8 cellular contexts compared by ENCODE assay signal in the genomic region with DNA sequence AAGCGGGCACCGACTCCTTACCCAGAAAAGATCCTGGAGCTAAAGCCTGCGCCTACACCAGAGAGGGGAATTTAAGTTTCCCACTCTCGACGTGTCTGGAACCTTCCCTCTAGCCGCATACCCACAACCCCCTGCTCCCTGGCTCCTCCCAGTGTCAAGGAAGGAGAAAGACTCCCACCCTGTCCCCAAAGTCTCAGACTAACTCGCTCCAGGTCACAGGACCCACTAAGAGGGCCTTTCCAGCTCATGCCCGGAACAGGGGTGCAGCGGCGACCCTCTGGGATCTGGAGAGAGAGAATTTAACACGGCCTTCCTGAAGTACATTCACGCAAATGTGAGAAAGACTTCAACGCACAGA. TPM values are rescaled to one million over a fixed set of nuclear protein-coding genes. Genes with fewer than 3 reads are reported as not detected.
DNase-seq lines count a peak whose midpoint lies in the region; ATAC-seq and TF ChIP-seq lines count a peak whose summit lies in the region.

No MANE protein-coding gene starts in this region.

- H3K9me3 ChIP-seq in ascending aorta (no peaks in the 10 kb centered on the region), thoracic aorta (no peaks in the 10 kb centered on the region)

- TF ChIP-seq CTCF in ascending aorta (IDR thresholded peaks at IDR 0.05) (no peak), thoracic aorta (IDR thresholded peaks at IDR 0.05) (no peak)

- no peak for ATAC-seq in thoracic aorta (ENCODE audit: insufficient number of reproducible peaks, low FRiP score, low read depth)
- no peak for ATAC-seq in GM18520 (IDR thresholded peaks at IDR 0.05; ENCODE audit: unreplicated experiment)
- ATAC-seq in HG02870 (IDR thresholded peaks at IDR 0.05; ENCODE audit: unreplicated experiment) = no peak

- H3K4me3 ChIP-seq in ascending aorta (peak overlapping the region; percentile 26 to 61), thoracic aorta (peak overlapping the region; percentile 72)

- H3K27me3 ChIP-seq in ascending aorta (peaks cover 44% of the 10 kb centered on the region), thoracic aorta (replicated peaks; ENCODE audit: insufficient read depth) (peaks cover 22% of the 10 kb centered on the region)

- DNase-seq in activated T-cell treated with anti-CD3 and anti-CD28 coated beads, Interleukin-2, amount 50 U/mL, for 1 hour = peak; percentile 36
- DNase-seq in activated T-cell treated with anti-CD3 and anti-CD28 coated beads for 4 hours (no peak), ascending aorta (ENCODE audit: low spot score in 2 of 2) (no peak), medulla oblongata (ENCODE audit: extremely low spot score) (peak; percentile 80), thoracic aorta (ENCODE audit: low spot score) (no peak)
- DNase-seq in stimulated activated CD4-positive, alpha-beta T cell treated with anti-CD3 and anti-CD28 coated beads, Interleukin-12 subunit alpha, Interleukin-12 subunit beta, amount 100 ng/mL, for 4 hours = no peak

- H3K36me3 ChIP-seq in ascending aorta (no peaks in the 10 kb centered on the region), thoracic aorta (no peaks in the 10 kb centered on the region)

- H3K4me1 ChIP-seq in ascending aorta (peaks cover 14 to 26% of the 10 kb centered on the region in 2 donors), thoracic aorta (ENCODE audit: control insufficient read depth in 1 of 2, low read depth in 2 of 2) (peaks cover 33 to 49% of the 10 kb centered on the region in 2 donors)

- H3K27ac ChIP-seq in ascending aorta = no peak overlapping the region
- H3K27ac ChIP-seq in thoracic aorta = no peak overlapping the region

- intact Hi-C loops in ascending aorta (cut with DNase I) = no loop called here

RNA-seq across cellular contexts. Expression of a gene that starts 3.9 kb away (rescaled TPM):
- total RNA-seq in ascending aorta (not detected), thoracic aorta (not detected)

RNA-seq across cellular contexts. Expression of a gene that starts 23.7 kb away (rescaled TPM):
- total RNA-seq in ascending aorta = 7.8 TPM
- total RNA-seq in thoracic aorta = 10 to 100 TPM; 14.4 to 67.3 TPM

Comparison
In these comparisons a context has a peak if more than half of its experiments do, and no peak if none do; other contexts are left out.
1. DNase-seq: peak in activated T-cell treated with anti-CD3 and anti-CD28 coated beads, Interleukin-2, amount 50 U/mL, for 1 hour (single experiment) and medulla oblongata (single experiment); none in activated T-cell treated with anti-CD3 and anti-CD28 coated beads for 4 hours (single experiment), ascending aorta (0 of 2), thoracic aorta (single experiment) and stimulated activated CD4-positive, alpha-beta T cell treated with anti-CD3 and anti-CD28 coated beads, Interleukin-12 subunit alpha, Interleukin-12 subunit beta, amount 100 ng/mL, for 4 hours (single experiment).